ENCODE assay signal across 18 cellular contexts in genomic region chr10:83536426-83536825, GRCh38.
A peak's percentile ranks its signal among the peaks of the same experiment; 100 is the strongest.
DNase-seq lines count a peak whose midpoint lies in the region; ATAC-seq and TF ChIP-seq lines count a peak whose summit lies in the region.
"Had no signal": no experiment of that assay in that cellular context is flagged by ENCODE, and none has a peak within 500 bp of the region (broad histone marks: within the 10 kb centered on the region; RNA-seq: fewer than 3 reads in every experiment).

No MANE protein-coding gene starts in this region.

- H3K4me3 ChIP-seq in AG09309 (ENCODE audit: control insufficient read depth, low read depth, low read length) (no peak overlapping the region), fibroblast of villous mesenchyme (ENCODE audit: low read depth, low read length) (no peak overlapping the region)

- no peak for ATAC-seq in HG03135 (IDR thresholded peaks at IDR 0.05; ENCODE audit: unreplicated experiment)
- ATAC-seq: T-cell had no signal

- DNase-seq in AG09309 (ENCODE audit: low read depth) (peak; percentile 67), EL (peak; percentile 1), RKO (ENCODE audit: low spot score) (peak; percentile 6), fibroblast of villous mesenchyme (ENCODE audit: low read depth) (peak; percentile 24), NCI-H146 treated with DMSO at 0.1 percent for 48 hours (lab: John Stamatoyannopoulos, UW; ENCODE audit: unreplicated experiment) (no peak), COLO829 (ENCODE audit: low spot score) (no peak)
- DNase-seq in activated effector memory CD4-positive, alpha-beta T cell treated with Interleukin-2 at 50 U/mL for 16 hours: no peak
- DNase-seq: CD8-positive, alpha-beta memory T cell; DMS153; KBM-7; MM.1S; NCI-H1694; NCI-H2029 treated with DMSO at 0.1 percent for 48 hours; NCI-H446 treated with DMSO at 0.1 percent for 48 hours; NCI-H526 treated with DMSO at 0.1 percent for 48 hours; SHP77; T-cell had no signal

- no peak for TF ChIP-seq CTCF in AG09309 (IDR thresholded peaks at IDR 0.05; ENCODE audit: control insufficient read depth, insufficient read depth, low read depth, low read length, missing control alignments)
- no peak for TF ChIP-seq CTCF in fibroblast of villous mesenchyme (IDR thresholded peaks at IDR 0.05; ENCODE audit: insufficient read depth, low read depth, low read length)

Comparison
In these comparisons a context has a peak if more than half of its experiments do, and no peak if none do; other contexts are left out.
1. DNase-seq: peak in AG09309 (single experiment), EL (single experiment), RKO (single experiment) and fibroblast of villous mesenchyme (single experiment); none in activated effector memory CD4-positive, alpha-beta T cell treated with Interleukin-2 at 50 U/mL for 16 hours (single experiment), NCI-H146 treated with DMSO at 0.1 percent for 48 hours (single experiment) and COLO829 (single experiment).